In the genomic region with DNA sequence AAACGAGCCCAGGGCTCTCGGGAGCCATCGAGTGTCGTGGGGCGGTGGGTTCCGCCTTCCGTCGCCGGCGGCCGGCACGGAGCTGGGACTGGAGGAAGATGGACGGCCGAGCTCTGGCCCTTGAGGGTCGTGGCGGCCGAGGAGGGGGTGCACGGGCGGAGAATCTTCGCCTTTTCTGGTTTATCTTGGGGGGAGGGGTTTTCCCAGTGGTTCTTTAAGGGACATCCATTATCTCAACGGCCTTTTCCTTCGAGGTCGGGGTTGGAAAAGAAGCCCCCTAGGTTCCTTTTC, we compare ENCODE assay signal across 8 cellular contexts. TPM values are rescaled to one million over a fixed set of nuclear protein-coding genes. Genes with fewer than 3 reads are reported as not detected.
DNase-seq lines count a peak whose midpoint lies in the region; ATAC-seq, FAIRE-seq and TF ChIP-seq lines count a peak whose summit lies in the region.

No MANE protein-coding gene starts in this region.

- peaks cover 11% of the 10 kb centered on the region for H3K4me1 ChIP-seq in mononuclear cell (ENCODE audit: insufficient read depth, low read length)

- ATAC-seq in GM19043 (IDR thresholded peaks at IDR 0.05; ENCODE audit: low read depth, unreplicated experiment), result peak; percentile 14

- no peaks in the 10 kb centered on the region for H3K27me3 ChIP-seq in mononuclear cell (ENCODE audit: insufficient read depth, low read length)

- H3K27ac ChIP-seq in caudate nucleus (ENCODE audit: low read depth, low read length), result peak overlapping the region; percentile 98

- no peak for FAIRE-seq in H54 (lab: Jason Lieb, UNC)

- DNase-seq in HuH-7 (ENCODE audit: low spot score) (peak; percentile 7), caudate nucleus (lab: John Stamatoyannopoulos, UW) (peak in 1 of 61 donors; percentile 33), H54 (ENCODE audit: insufficient read length, low spot score) (no peak), AG08396 (ENCODE audit: low spot score) (no peak), NCI-H2029 treated with DMSO at 0.1 percent for 48 hours (lab: John Stamatoyannopoulos, UW) (no peak)
- DNase-seq in activated CD4-positive, alpha-beta T cell treated with anti-CD3 and anti-CD28 coated beads, Interleukin-2, amount 50 U/mL, for 4 hours, result no peak

- peak overlapping the region; percentile 77 for H3K4me3 ChIP-seq in mononuclear cell (ENCODE audit: low read length)

- no peaks in the 10 kb centered on the region for H3K9me3 ChIP-seq in mononuclear cell (ENCODE audit: low read depth, low read length)

- no peak for TF ChIP-seq POLR2A in H54 (IDR thresholded peaks at IDR 0.05; ENCODE audit: low read depth, low read length)

RNA-seq across cellular contexts. Expression of gene CCAR1, which starts 0.6 kb away (rescaled TPM):
- total RNA-seq in mononuclear cell, result 72.1 TPM
